In genomic region chr7:96992624-96993452, GRCh38 we compare ENCODE assay signal across 25 cellular contexts. TPM values are rescaled to one million over a fixed set of nuclear protein-coding genes. Genes with fewer than 3 reads are reported as not detected.
DNase-seq lines count a peak whose midpoint lies in the region; ATAC-seq, FAIRE-seq and TF ChIP-seq lines count a peak whose summit lies in the region.
"Had no signal": no experiment of that assay in that cellular context is flagged by ENCODE, and none has a peak within 500 bp of the region (broad histone marks: within the 10 kb centered on the region; RNA-seq: fewer than 3 reads in every experiment).

No MANE protein-coding gene starts in this region.

- no peak for ATAC-seq in left lobe of liver

- peaks cover 100% of the 10 kb centered on the region for H3K27me3 ChIP-seq in HUES64 (ENCODE audit: insufficient read depth, low read length)
- H3K27me3 ChIP-seq in neural progenitor cell = peaks cover 100% of the 10 kb centered on the region
- peaks cover 100% of the 10 kb centered on the region for H3K27me3 ChIP-seq in left ventricle myocardium inferior (ENCODE audit: low read depth)

- H3K27ac ChIP-seq in HUES64 (ENCODE audit: low read depth, low read length) = no peak overlapping the region
- no peak overlapping the region for H3K27ac ChIP-seq in neural progenitor cell
- no peak overlapping the region for H3K27ac ChIP-seq in left ventricle myocardium inferior (replicated peaks)
- H3K27ac ChIP-seq: right atrium auricular region had no signal

- H2AFZ ChIP-seq in neural progenitor cell (replicated peaks) = no peak overlapping the region

- peak; percentile 78 for DNase-seq in ELF-1 (ENCODE audit: low read depth, low spot score)
- peak; percentile 6 to 17 for DNase-seq in frontal cortex (ENCODE audit: low spot score in 2 of 2)
- peak; percentile 93 for DNase-seq in neural progenitor cell (ENCODE audit: low spot score)
- DNase-seq in left lobe of liver (ENCODE audit: low spot score) = no peak
- DNase-seq in NCI-H510A (lab: John Stamatoyannopoulos, UW) = no peak
- DNase-seq in left ventricle myocardium inferior = no peak
- no peak for DNase-seq in CD1c-positive myeloid dendritic cell (ENCODE audit: extremely low spot score)
- DNase-seq: activated B cell treated with CpG ODN at 0.5 μM for 24 hours; activated CD4-positive, alpha-beta memory T cell treated with anti-CD3 and anti-CD28 coated beads for 36 hours; activated naive CD4-positive, alpha-beta T cell; aorta; C1 segment of cervical spinal cord; DMS153; effector CD4-positive, alpha-beta T cell; Kasumi-1; mammary epithelial cell; NCI-H2081; NCI-H510A treated with DMSO at 0.1 percent for 48 hours had no signal

- WGBS in HUES64 = 1% methylated on average over 44 of the region's 44 CpGs

- H4K20me1 ChIP-seq in neural progenitor cell (ENCODE audit: low read depth) = peaks cover 90% of the 10 kb centered on the region

- no peaks in the 10 kb centered on the region for H3K79me2 ChIP-seq in neural progenitor cell (ENCODE audit: low read depth)

- H3K9me3 Mint-ChIP-seq in neural progenitor cell = peaks cover 6% of the 10 kb centered on the region
- H3K9me3 Mint-ChIP-seq: activated CD4-positive, alpha-beta memory T cell treated with anti-CD3 and anti-CD28 coated beads for 36 hours; T-helper 1 cell treated with Interleukin-12 subunit alpha and Interleukin-12 subunit beta and Interleukin-4 antibody, amounts not matched to agents 30 μg/mL and 1 μg/mL, for 36 hours had no signal

- peaks cover 91% of the 10 kb centered on the region for H3K27me3 Mint-ChIP-seq in neural progenitor cell (ENCODE audit: insufficient read depth, low read depth)

- H3K4me1 Mint-ChIP-seq in neural progenitor cell = peaks cover 5% of the 10 kb centered on the region

- H3K4me1 ChIP-seq in HUES64 (ENCODE audit: insufficient read depth, low read length) (peaks cover 50% of the 10 kb centered on the region), neural progenitor cell (peaks cover 25% of the 10 kb centered on the region), left ventricle myocardium inferior (peaks cover 23% of the 10 kb centered on the region)

- H3K9me3 ChIP-seq in HUES64 (ENCODE audit: insufficient read depth, low read depth, low read length) (no peaks in the 10 kb centered on the region), neural progenitor cell (ENCODE audit: low read depth) (no peaks in the 10 kb centered on the region), left ventricle myocardium inferior (replicated peaks) (no peaks in the 10 kb centered on the region)
- H3K9me3 ChIP-seq: HAP-1, right atrium auricular region had no signal

- no peak for FAIRE-seq in frontal cortex (lab: Jason Lieb, UNC)
- FAIRE-seq: GM12892, keratinocyte, RCC 7860 had no signal

- H3K36me3 ChIP-seq in HUES64 (ENCODE audit: insufficient read depth, low read length) (no peaks in the 10 kb centered on the region), neural progenitor cell (no peaks in the 10 kb centered on the region), left ventricle myocardium inferior (no peaks in the 10 kb centered on the region)
- H3K36me3 ChIP-seq: HAP-1, right atrium auricular region had no signal

- H3K36me3 Mint-ChIP-seq in neural progenitor cell = no peaks in the 10 kb centered on the region

- no peak overlapping the region for H3K27ac Mint-ChIP-seq in neural progenitor cell
- H3K27ac Mint-ChIP-seq: activated B cell treated with CpG ODN at 0.5 μM for 24 hours; activated CD4-positive, alpha-beta memory T cell treated with anti-CD3 and anti-CD28 coated beads for 36 hours; T-helper 1 cell treated with Interleukin-12 subunit alpha and Interleukin-12 subunit beta and Interleukin-4 antibody, amounts not matched to agents 30 μg/mL and 1 μg/mL, for 36 hours had no signal

- H3F3A ChIP-seq in neural progenitor cell (ENCODE audit: low read depth) = peaks cover 17% of the 10 kb centered on the region

- intact Hi-C loops in left ventricle myocardium inferior (cut with micrococcal nuclease) = no loop called here

- TF ChIP-seq CTCF in neural progenitor cell (IDR thresholded peaks at IDR 0.05) (no peak), left ventricle myocardium inferior (IDR thresholded peaks at IDR 0.05; ENCODE audit: borderline replicate concordance) (no peak)

- peak overlapping the region; percentile 61 for H3K4me2 ChIP-seq in neural progenitor cell

- H3K4me3 Mint-ChIP-seq in neural progenitor cell = peak overlapping the region; percentile 1
- H3K4me3 Mint-ChIP-seq: activated B cell treated with CpG ODN at 0.5 μM for 24 hours; activated CD4-positive, alpha-beta memory T cell treated with anti-CD3 and anti-CD28 coated beads for 36 hours; T-helper 1 cell treated with Interleukin-12 subunit alpha and Interleukin-12 subunit beta and Interleukin-4 antibody, amounts not matched to agents 30 μg/mL and 1 μg/mL, for 36 hours had no signal

- no peak overlapping the region for H3K9ac ChIP-seq in HUES64 (ENCODE audit: low read depth, low read length)
- H3K9ac ChIP-seq in neural progenitor cell = no peak overlapping the region

- H3K4me3 ChIP-seq in HUES64 (ENCODE audit: low read length) (peak overlapping the region; percentile 39), neural progenitor cell (peak overlapping the region; percentile 9), left ventricle myocardium inferior (no peak overlapping the region)
- H3K4me3 ChIP-seq: HAP-1, right atrium auricular region had no signal

RNA-seq across cellular contexts. Expression of gene DLX6, which starts 12.5 kb away (rescaled TPM):
- 0.10 TPM for polyA plus RNA-seq in HUES64 (2013, experiment 1 of 2)
- polyA plus RNA-seq in HUES64 (2013, experiment 2 of 2) = not detected
- total RNA-seq in frontal cortex (4.1 TPM), neural progenitor cell (ENCODE audit: low replicate concordance) (0.19 TPM in 1 of 2 replicates, not detected in the other), left lobe of liver (not detected), left ventricle myocardium inferior (not detected)
- total RNA-seq: activated B cell treated with CpG ODN at 0.5 μM for 24 hours; activated CD4-positive, alpha-beta memory T cell treated with anti-CD3 and anti-CD28 coated beads for 36 hours; mammary epithelial cell; right atrium auricular region had no signal
- polyA plus RNA-seq: mammary epithelial cell had no signal

RNA-seq across cellular contexts. Expression of gene DLX5, which starts 31.8 kb away (rescaled TPM):
- 1.0 TPM for polyA plus RNA-seq in HUES64 (2013, experiment 1 of 2)
- 0.57 TPM for polyA plus RNA-seq in HUES64 (2013, experiment 2 of 2)
- total RNA-seq in frontal cortex = 2.9 TPM
- total RNA-seq in neural progenitor cell (ENCODE audit: low replicate concordance) = not detected in 2 replicates
- not detected for total RNA-seq in left lobe of liver
- total RNA-seq in left ventricle myocardium inferior = not detected
- total RNA-seq: activated B cell treated with CpG ODN at 0.5 μM for 24 hours; activated CD4-positive, alpha-beta memory T cell treated with anti-CD3 and anti-CD28 coated beads for 36 hours; right atrium auricular region had no signal
- polyA plus RNA-seq: aorta had no signal

Comparison
In these comparisons a context has a peak if more than half of its experiments do, and no peak if none do; other contexts are left out.
1. DNase-seq: peak in ELF-1 (single experiment), frontal cortex (2 of 2) and neural progenitor cell (single experiment); none in left lobe of liver (single experiment), NCI-H510A (single experiment), left ventricle myocardium inferior (single experiment) and CD1c-positive myeloid dendritic cell (single experiment).